Comparison of ENCODE assay signal across 24 cellular contexts in genomic region chr6:70860920-70861319, GRCh38.
DNase-seq lines count a peak whose midpoint lies in the region; ATAC-seq, FAIRE-seq and TF ChIP-seq lines count a peak whose summit lies in the region.
"Had no signal": no experiment of that assay in that cellular context is flagged by ENCODE, and none has a peak within 500 bp of the region (broad histone marks: within the 10 kb centered on the region; RNA-seq: fewer than 3 reads in every experiment).

No MANE protein-coding gene starts in this region.

- DNase-seq in NCI-H526 treated with DMSO at 0.1 percent for 48 hours (lab: John Stamatoyannopoulos, UW) (peak; percentile 12), NCI-H526 (lab: John Stamatoyannopoulos, UW) (no peak), Panc1 (ENCODE audit: low read depth, low spot score) (no peak), mucosa of descending colon (no peak), DMS 273 treated with DMSO at 0.1 percent for 48 hours (lab: John Stamatoyannopoulos, UW) (no peak), UCSD-AML1 (lab: John Stamatoyannopoulos, UW; ENCODE audit: unreplicated experiment) (no peak)
- DNase-seq: ACHN; AML-193; BE2C; Calu3; CD4-positive, alpha-beta T cell; COR-L47; DMS153; DND-41; H9 had no signal

- no peaks in the 10 kb centered on the region for H3K9me3 ChIP-seq in Panc1 (ENCODE audit: control insufficient read depth, insufficient read depth, low read depth, low read length)
- no peaks in the 10 kb centered on the region for H3K9me3 ChIP-seq in mucosa of descending colon
- H3K9me3 ChIP-seq: A549; BE2C; BLaER1 treated with 17β-estradiol and CSF1 and Interleukin-3, amounts not matched to agents 10 nM and 100 nM had no signal

- no peak for ATAC-seq in Panc1
- ATAC-seq in mucosa of descending colon, result peak; percentile 67
- ATAC-seq in HG03135 (IDR thresholded peaks at IDR 0.05; ENCODE audit: unreplicated experiment), result no peak
- ATAC-seq: A549, GM23338, HCT116 had no signal

- FAIRE-seq in colon (lab: Jason Lieb, UNC), result peak; percentile 41
- FAIRE-seq: A549, G401.6, GM19239 had no signal

- CTCF ChIA-PET in Panc1 (lab: Charles Lee), result interaction anchor here (0.7 kb wide), 1 partner anchor 23 kb away, joined by 3 read pairs; no protein-coding TSS in a partner anchor

- POLR2A ChIA-PET in Panc1 (lab: Charles Lee), result no interaction called here

- intact Hi-C loops in Panc1 (cut with micrococcal nuclease; ENCODE audit: unreplicated experiment) (no loop called here), mucosa of descending colon (cut with DNase I, micrococcal nuclease) (no loop called here)

- H3K36me3 ChIP-seq in Panc1 (ENCODE audit: control insufficient read depth, insufficient read depth, low read length) (no peaks in the 10 kb centered on the region), mucosa of descending colon (ENCODE audit: low read depth) (peaks cover 4% of the 10 kb centered on the region)
- H3K36me3 ChIP-seq: BE2C had no signal

- no peaks in the 10 kb centered on the region for H3K27me3 ChIP-seq in Panc1 (ENCODE audit: control insufficient read depth, insufficient read depth, low read length)
- H3K27me3 ChIP-seq: BE2C; BLaER1 treated with 17β-estradiol and CSF1 and Interleukin-3, amounts not matched to agents 10 nM and 100 nM had no signal

- H3K4me1 ChIP-seq in Panc1 (ENCODE audit: control insufficient read depth, insufficient read depth, low read length) (no peaks in the 10 kb centered on the region), mucosa of descending colon (ENCODE audit: low read depth) (no peaks in the 10 kb centered on the region)
- H3K4me1 ChIP-seq: A549 had no signal

- H3K4me3 ChIP-seq in Panc1 (ENCODE audit: low read depth in 2 of 2, low read length in 2 of 2) (no peak overlapping the region), mucosa of descending colon (no peak overlapping the region)
- H3K4me3 ChIP-seq: A549; BLaER1 treated with 17β-estradiol and CSF1 and Interleukin-3, amounts not matched to agents 10 nM and 100 nM; GM23338 had no signal

- in situ Hi-C loops in Panc1 (cut with HindIII; ENCODE audit: low pct_unique_long_range_greater_than_20kb, low sequenced_read_pairs), result no loop called here

- H3K27ac ChIP-seq in Panc1 (ENCODE audit: low read length), result no peak overlapping the region
- H3K27ac ChIP-seq: 22Rv1; A549; BLaER1 treated with 17β-estradiol and CSF1 and Interleukin-3, amounts not matched to agents 10 nM and 100 nM had no signal

- TSS peak; percentile 60 for BruUV-seq in Panc1 (replicated peaks; lab: Mats Ljungman, UMichigan)

- TF ChIP-seq CTCF in Panc1 (IDR thresholded peaks at IDR 0.05) (no peak), mucosa of descending colon (IDR thresholded peaks at IDR 0.05) (no peak)
